Comparison of ENCODE assay signal across 9 cellular contexts in the genomic region with DNA sequence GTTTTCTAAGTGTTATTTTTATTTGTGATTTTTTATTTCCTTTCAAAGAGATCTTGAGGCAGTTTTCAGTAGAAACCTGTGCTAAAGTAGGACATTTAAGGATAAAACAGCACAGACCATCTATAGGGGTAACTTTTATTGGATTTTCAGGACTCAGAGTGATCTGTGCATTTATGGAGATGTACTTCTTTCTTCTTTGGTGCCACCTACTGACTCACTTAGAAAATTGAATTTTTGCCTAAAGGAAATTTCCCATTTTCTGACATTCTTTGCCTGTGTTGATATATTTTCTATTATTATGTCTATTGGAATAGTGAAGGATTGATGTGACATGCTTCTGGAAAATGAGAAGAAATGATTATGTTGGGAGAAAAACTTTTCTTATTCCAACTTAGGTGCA.
DNase-seq lines count a peak whose midpoint lies in the region; ATAC-seq, FAIRE-seq and TF ChIP-seq lines count a peak whose summit lies in the region.
"Had no signal": no experiment of that assay in that cellular context is flagged by ENCODE, and none has a peak within 500 bp of the region (broad histone marks: within the 10 kb centered on the region; RNA-seq: fewer than 3 reads in every experiment).

No MANE protein-coding gene starts in this region.

- no peaks in the 10 kb centered on the region for H3K27me3 ChIP-seq in parathyroid adenoma (ENCODE audit: control insufficient read depth, insufficient read depth, low read length)
- H3K27me3 ChIP-seq in small intestine (ENCODE audit: control insufficient read depth in 2 of 2, insufficient read depth in 2 of 2, low read length in 2 of 2) = no peaks in the 10 kb centered on the region

- H3K36me3 Mint-ChIP-seq in chondrocyte (ENCODE audit: low read depth) = no peaks in the 10 kb centered on the region
- H3K36me3 Mint-ChIP-seq in stimulated activated effector memory CD8-positive, alpha-beta T cell treated with anti-CD3 and anti-CD28 coated beads, Interleukin-12 subunit alpha, Interleukin-12 subunit beta, amount 100 ng/mL, for 72 hours = no peaks in the 10 kb centered on the region

- no peaks in the 10 kb centered on the region for H3K9me3 Mint-ChIP-seq in chondrocyte (ENCODE audit: low read depth)
- H3K9me3 Mint-ChIP-seq in stimulated activated effector memory CD8-positive, alpha-beta T cell treated with anti-CD3 and anti-CD28 coated beads, Interleukin-12 subunit alpha, Interleukin-12 subunit beta, amount 100 ng/mL, for 72 hours = no peaks in the 10 kb centered on the region
- H3K9me3 Mint-ChIP-seq: IgD-negative memory B cell had no signal

- no peak for TF ChIP-seq POLR2A in NB4 (IDR thresholded peaks at IDR 0.05; ENCODE audit: extremely low read depth, insufficient read length)
- no peak for TF ChIP-seq POLR2A in GM18505 (IDR thresholded peaks at IDR 0.05; ENCODE audit: borderline replicate concordance, extremely low read depth, insufficient read depth, insufficient read length)

- H3K4me3 ChIP-seq in NB4 (ENCODE audit: low read depth, low read length) = no peak overlapping the region
- peak overlapping the region; percentile 3 for H3K4me3 ChIP-seq in parathyroid adenoma (ENCODE audit: low read depth, low read length)
- H3K4me3 ChIP-seq in small intestine (ENCODE audit: low read depth in 1 of 2, low read length in 2 of 2) = no peak overlapping the region

- peaks cover 21% of the 10 kb centered on the region for H3K27me3 Mint-ChIP-seq in chondrocyte (ENCODE audit: low read depth)
- H3K27me3 Mint-ChIP-seq: IgD-negative memory B cell had no signal

- FAIRE-seq in small intestine (lab: Jason Lieb, UNC) = no peak

- H3K27ac ChIP-seq in parathyroid adenoma (no peak overlapping the region), small intestine (ENCODE audit: low read depth in 1 of 2, low read length in 1 of 2) (no peak overlapping the region)

- H3K9me3 ChIP-seq in parathyroid adenoma (ENCODE audit: control insufficient read depth, low read length) = no peaks in the 10 kb centered on the region
- H3K9me3 ChIP-seq in small intestine (ENCODE audit: control insufficient read depth, low read depth) = no peaks in the 10 kb centered on the region

- H3K4me1 ChIP-seq in parathyroid adenoma (peaks cover 16% of the 10 kb centered on the region), small intestine (ENCODE audit: control insufficient read depth in 2 of 2, insufficient read depth in 1 of 2, low read depth in 1 of 2, low read length in 1 of 2) (no peaks in the 10 kb centered on the region)

- no peak for ATAC-seq in GM18505 (IDR thresholded peaks at IDR 0.05; ENCODE audit: unreplicated experiment)
- ATAC-seq in stimulated activated effector memory CD8-positive, alpha-beta T cell treated with anti-CD3 and anti-CD28 coated beads, Interleukin-12 subunit alpha, Interleukin-12 subunit beta, amount 100 ng/mL, for 72 hours = no peak

- no peak overlapping the region for H3K9ac ChIP-seq in parathyroid adenoma

- H3K4me2 ChIP-seq in parathyroid adenoma (ENCODE audit: low read length) = no peak overlapping the region

- peak; percentile 27 for DNase-seq in NCI-H2227 (lab: John Stamatoyannopoulos, UW; ENCODE audit: unreplicated experiment)
- no peak for DNase-seq in NCI-H2227 treated with DMSO at 0.1 percent for 48 hours (lab: John Stamatoyannopoulos, UW)
- DNase-seq in NB4 (ENCODE audit: low read depth) = peak; percentile 42
- DNase-seq in chondrocyte (ENCODE audit: low spot score) = no peak
- DNase-seq in stimulated activated effector memory CD8-positive, alpha-beta T cell treated with anti-CD3 and anti-CD28 coated beads, Interleukin-12 subunit alpha, Interleukin-12 subunit beta, amount 100 ng/mL, for 72 hours (ENCODE audit: low spot score in 2 of 2) = no peak
- no peak for DNase-seq in small intestine

- no peak overlapping the region for H2AFZ ChIP-seq in parathyroid adenoma

- H3K27ac Mint-ChIP-seq in chondrocyte (ENCODE audit: unreplicated experiment) = no peak overlapping the region
- no peak overlapping the region for H3K27ac Mint-ChIP-seq in stimulated activated effector memory CD8-positive, alpha-beta T cell treated with anti-CD3 and anti-CD28 coated beads, Interleukin-12 subunit alpha, Interleukin-12 subunit beta, amount 100 ng/mL, for 72 hours

- TF ChIP-seq CTCF in NB4 (IDR thresholded peaks at IDR 0.05; ENCODE audit: low read depth, low read length) = peak; percentile 13
- peak; percentile 82 for TF ChIP-seq CTCF in chondrocyte (IDR thresholded peaks at IDR 0.05)
- peak; percentile 28 for TF ChIP-seq CTCF in parathyroid adenoma (IDR thresholded peaks at IDR 0.05)

- peaks cover 2% of the 10 kb centered on the region for H3K79me2 ChIP-seq in parathyroid adenoma

- no peaks in the 10 kb centered on the region for H3K4me1 Mint-ChIP-seq in chondrocyte (ENCODE audit: low read depth)
- H3K4me1 Mint-ChIP-seq in stimulated activated effector memory CD8-positive, alpha-beta T cell treated with anti-CD3 and anti-CD28 coated beads, Interleukin-12 subunit alpha, Interleukin-12 subunit beta, amount 100 ng/mL, for 72 hours = no peaks in the 10 kb centered on the region

- H3K4me3 Mint-ChIP-seq in chondrocyte (ENCODE audit: unreplicated experiment) = no peak overlapping the region
- H3K4me3 Mint-ChIP-seq in stimulated activated effector memory CD8-positive, alpha-beta T cell treated with anti-CD3 and anti-CD28 coated beads, Interleukin-12 subunit alpha, Interleukin-12 subunit beta, amount 100 ng/mL, for 72 hours = no peak overlapping the region
- H3K4me3 Mint-ChIP-seq: IgD-negative memory B cell had no signal

- no peaks in the 10 kb centered on the region for H3K36me3 ChIP-seq in parathyroid adenoma (ENCODE audit: control insufficient read depth, insufficient read depth, low read length)
- no peaks in the 10 kb centered on the region for H3K36me3 ChIP-seq in small intestine (ENCODE audit: control insufficient read depth in 2 of 2, insufficient read depth in 2 of 2, low read length in 2 of 2)

Comparison
In these comparisons a context has a peak if more than half of its experiments do, and no peak if none do; other contexts are left out.
1. DNase-seq: peak in NCI-H2227 (single experiment) and NB4 (single experiment); none in NCI-H2227 treated with DMSO at 0.1 percent for 48 hours (single experiment), chondrocyte (single experiment), stimulated activated effector memory CD8-positive, alpha-beta T cell treated with anti-CD3 and anti-CD28 coated beads, Interleukin-12 subunit alpha, Interleukin-12 subunit beta, amount 100 ng/mL, for 72 hours (0 of 2) and small intestine (single experiment).
2. CTCF ChIP-seq: peak in every context shown above with its lines; median percentile 82 in chondrocyte; 28 in parathyroid adenoma; 13 in NB4.